ENCODE assay signal across 10 cellular contexts in the genomic region with DNA sequence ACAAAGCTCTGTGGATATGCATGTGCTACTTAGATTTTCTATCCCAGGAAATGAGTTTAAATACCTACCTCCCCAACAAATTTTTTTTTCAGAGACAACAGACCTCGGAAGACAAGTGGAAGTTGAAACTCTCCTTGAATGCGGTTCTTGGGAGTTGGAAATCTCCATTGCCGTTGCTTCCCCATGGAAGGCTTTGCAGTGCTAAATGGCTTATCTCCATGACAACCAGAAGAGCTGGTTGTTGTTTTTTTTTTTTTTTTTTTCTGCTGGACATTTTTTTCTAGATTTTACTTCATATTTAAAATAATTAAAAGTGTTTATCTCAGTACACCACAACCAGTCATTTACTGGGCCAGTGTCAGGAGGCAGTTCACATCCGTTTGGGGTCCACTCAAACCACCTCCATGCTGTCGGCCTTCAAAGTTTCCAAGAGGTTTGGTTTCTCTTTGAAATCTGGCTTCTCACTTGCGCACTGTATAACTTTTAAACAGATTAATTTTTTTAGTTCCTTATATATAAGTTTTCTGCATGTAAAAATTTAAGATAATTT.
DNase-seq lines count a peak whose midpoint lies in the region; ATAC-seq, FAIRE-seq and TF ChIP-seq lines count a peak whose summit lies in the region.
"Had no signal": no experiment of that assay in that cellular context is flagged by ENCODE, and none has a peak within 500 bp of the region (broad histone marks: within the 10 kb centered on the region; RNA-seq: fewer than 3 reads in every experiment).

No MANE protein-coding gene starts in this region.

- H3K27me3 ChIP-seq in effector memory CD4-positive, alpha-beta T cell (replicated peaks; ENCODE audit: control insufficient read depth, insufficient read depth, low read length, poor library complexity, severe bottlenecking) = no peaks in the 10 kb centered on the region
- H3K27me3 ChIP-seq in stomach = no peaks in the 10 kb centered on the region

- ATAC-seq in HG02798 (IDR thresholded peaks at IDR 0.05; ENCODE audit: poor library complexity, unreplicated experiment) = no peak

- H4K20me1 ChIP-seq in OCI-LY7 (ENCODE audit: insufficient read depth, low read length) = no peaks in the 10 kb centered on the region

- CTCF ChIA-PET in OCI-LY7 (lab: Charles Lee; ENCODE audit: unreplicated experiment) = interaction anchor here (0.6 to 1.1 kb wide), 4 partner anchors 9 to 895 kb away, joined by 3 to 6 read pairs (median 4); no protein-coding TSS in a partner anchor

- no peak for TF ChIP-seq EP300 in stomach (IDR thresholded peaks at IDR 0.05)

- no peaks in the 10 kb centered on the region for H3K79me2 ChIP-seq in OCI-LY7 (ENCODE audit: insufficient read depth, low read depth, low read length)

- H3K4me1 Mint-ChIP-seq in activated T-cell treated with anti-CD3 and anti-CD28 coated beads, Interleukin-2, amount 50 U/mL, for 24 hours (ENCODE audit: low read depth) = peaks cover 51% of the 10 kb centered on the region

- peak overlapping the region; percentile 95 for H3K27ac Mint-ChIP-seq in activated T-cell treated with anti-CD3 and anti-CD28 coated beads, Interleukin-2, amount 50 U/mL, for 24 hours

- H3K36me3 ChIP-seq in OCI-LY7 (ENCODE audit: insufficient read depth, low read length) = no peaks in the 10 kb centered on the region
- no peaks in the 10 kb centered on the region for H3K36me3 ChIP-seq in effector memory CD4-positive, alpha-beta T cell (ENCODE audit: control insufficient read depth, insufficient read depth, low read length)
- H3K36me3 ChIP-seq in stomach = no peaks in the 10 kb centered on the region

- peaks cover 13% of the 10 kb centered on the region; the same call in 1 of the 2 replicates for H3K9me3 ChIP-seq in OCI-LY7 (ENCODE audit: low read length)
- no peaks in the 10 kb centered on the region for H3K9me3 ChIP-seq in effector memory CD4-positive, alpha-beta T cell (ENCODE audit: control insufficient read depth, low read length)
- H3K9me3 ChIP-seq in stomach = no peaks in the 10 kb centered on the region

- H3K36me3 Mint-ChIP-seq in activated T-cell treated with anti-CD3 and anti-CD28 coated beads, Interleukin-2, amount 50 U/mL, for 24 hours (ENCODE audit: low read depth) = no peaks in the 10 kb centered on the region

- intact Hi-C loops in OCI-LY7 (cut with micrococcal nuclease; ENCODE audit: unreplicated experiment) (loop anchor here (5.0 to 10.0 kb wide), 2 partner anchors 126 to 544 kb away; no protein-coding TSS in a partner anchor), stomach (cut with DNase I; ENCODE audit: low total_unique reads) (no loop called here), posterior vena cava (cut with DNase I) (no loop called here)

- peak overlapping the region; percentile 96 for H3K27ac ChIP-seq in OCI-LY7 (ENCODE audit: low read depth, low read length, poor library complexity, severe bottlenecking)
- H3K27ac ChIP-seq in effector memory CD4-positive, alpha-beta T cell (ENCODE audit: insufficient read depth, low read length, poor library complexity, severe bottlenecking) = no peak overlapping the region
- H3K27ac ChIP-seq in stomach = peak overlapping the region in 3 of 5 donors; percentile 15 to 69 (median 40)
- H3K27ac ChIP-seq: C4-2B had no signal

- H3K4me3 ChIP-seq in OCI-LY7 (ENCODE audit: low read depth, low read length, poor library complexity, severe bottlenecking) (peak overlapping the region; percentile 53), stomach (no peak overlapping the region)
- H3K4me3 ChIP-seq in effector memory CD4-positive, alpha-beta T cell (ENCODE audit: insufficient read depth, low read depth, low read length, poor library complexity, severe bottlenecking) = peak overlapping the region; percentile 34

- H3K4me3 Mint-ChIP-seq in activated T-cell treated with anti-CD3 and anti-CD28 coated beads, Interleukin-2, amount 50 U/mL, for 24 hours = peak overlapping the region; percentile 57

- no peak for TF ChIP-seq CTCF in OCI-LY7 (conservative IDR thresholded peaks at IDR 0.05; ENCODE audit: low read length)
- TF ChIP-seq CTCF in stomach (IDR thresholded peaks at IDR 0.05) = no peak

- 37 to 55% (median 50%) methylated on average over 6 of the region's 6 CpGs for WGBS in stomach, 5 donors

- peaks cover 2% of the 10 kb centered on the region for H3K9me3 Mint-ChIP-seq in activated T-cell treated with anti-CD3 and anti-CD28 coated beads, Interleukin-2, amount 50 U/mL, for 24 hours

- no peak for DNase-seq in activated T-cell treated with anti-CD3 and anti-CD28 coated beads, Interleukin-2, amount 50 U/mL, for 24 hours
- DNase-seq in activated T-cell treated with anti-CD3 and anti-CD28 coated beads, Interleukin-2, amount 50 U/mL, for 48 hours = no peak
- DNase-seq in OCI-LY7 (ENCODE audit: low spot score) = no peak
- DNase-seq in effector memory CD4-positive, alpha-beta T cell = no peak
- no peak for DNase-seq in stomach
- DNase-seq in urothelium cell line (ENCODE audit: low spot score) = no peak
- DNase-seq in posterior vena cava (ENCODE audit: low spot score) = no peak
- DNase-seq: NCI-H69 had no signal

- BruUV-seq in OCI-LY7 (replicated peaks; lab: Mats Ljungman, UMichigan) = TSS peak; percentile 69

- peak overlapping the region; percentile 75; the same call in 1 of the 2 replicates for H2AFZ ChIP-seq in OCI-LY7 (ENCODE audit: low read length)

- peak overlapping the region; percentile 81 for H3K4me2 ChIP-seq in OCI-LY7 (ENCODE audit: low read length)

- H3K9me2 ChIP-seq in OCI-LY7 (ENCODE audit: insufficient read depth, low read length) = no peaks in the 10 kb centered on the region

- no peak for FAIRE-seq in urothelium cell line (lab: Jason Lieb, UNC)

- H3K27me3 Mint-ChIP-seq in activated T-cell treated with anti-CD3 and anti-CD28 coated beads, Interleukin-2, amount 50 U/mL, for 24 hours = no peaks in the 10 kb centered on the region

- H3K4me1 ChIP-seq in OCI-LY7 (ENCODE audit: insufficient read depth, low read length, poor library complexity, severe bottlenecking) (peaks cover 62% of the 10 kb centered on the region), stomach (peaks cover 2 to 17% (median 10%) of the 10 kb centered on the region in 4 donors)
- H3K4me1 ChIP-seq in effector memory CD4-positive, alpha-beta T cell (ENCODE audit: control insufficient read depth, insufficient read depth, low read length, poor library complexity, severe bottlenecking) = peaks cover 22% of the 10 kb centered on the region

- TF ChIP-seq POLR2A in stomach (IDR thresholded peaks at IDR 0.05) = no peak

- POLR2A ChIA-PET in OCI-LY7 (lab: Charles Lee) = interaction anchor here (0.6 to 1.6 kb wide), 4 partner anchors 11 to 611 kb away, joined by 3 to 4 read pairs (median 3); no protein-coding TSS in a partner anchor

Comparison
In these comparisons a context has a peak if more than half of its experiments do, and no peak if none do; other contexts are left out.
1. H3K4me3 ChIP-seq: peak in OCI-LY7 (single experiment) and effector memory CD4-positive, alpha-beta T cell (single experiment); none in stomach (0 of 4).